1 cellular context compared by ENCODE assay signal in genomic region chr15:101277943-101278564, GRCh38.
TF ChIP-seq lines count a peak whose summit lies in the region.

No MANE protein-coding gene starts in this region.

TF ChIP-seq in SK-N-SH, 30 proteins besides CTCF, POLR2A, EP300 and RAD21 (continued from another document):
- TF ChIP-seq, protein P1, sequence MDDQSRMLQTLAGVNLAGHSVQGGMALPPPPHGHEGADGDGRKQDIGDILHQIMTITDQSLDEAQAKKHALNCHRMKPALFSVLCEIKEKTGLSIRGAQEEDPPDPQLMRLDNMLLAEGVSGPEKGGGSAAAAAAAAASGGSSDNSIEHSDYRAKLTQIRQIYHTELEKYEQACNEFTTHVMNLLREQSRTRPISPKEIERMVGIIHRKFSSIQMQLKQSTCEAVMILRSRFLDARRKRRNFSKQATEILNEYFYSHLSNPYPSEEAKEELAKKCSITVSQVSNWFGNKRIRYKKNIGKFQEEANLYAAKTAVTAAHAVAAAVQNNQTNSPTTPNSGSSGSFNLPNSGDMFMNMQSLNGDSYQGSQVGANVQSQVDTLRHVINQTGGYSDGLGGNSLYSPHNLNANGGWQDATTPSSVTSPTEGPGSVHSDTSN (IDR thresholded peaks at IDR 0.05) = no peak
- TF ChIP-seq SIN3A (IDR thresholded peaks at IDR 0.05; ENCODE audit: borderline replicate concordance, low read depth, low read length) = no peak
- no peak for TF ChIP-seq FOXM1 (IDR thresholded peaks at IDR 0.05; ENCODE audit: low read depth)
- TF ChIP-seq MXI1 (IDR thresholded peaks at IDR 0.05; ENCODE audit: low read depth, low read length) = no peak
- TF ChIP-seq GATA2 (CRISPR knock-in tag; IDR thresholded peaks at IDR 0.05) = no peak
- TF ChIP-seq POLR2AphosphoS5 (IDR thresholded peaks at IDR 0.05; ENCODE audit: low read depth, low read length) = no peak
- no peak for TF ChIP-seq USF2 (IDR thresholded peaks at IDR 0.05; ENCODE audit: borderline replicate concordance, low read depth, low read length)
- TF ChIP-seq RCOR1 (IDR thresholded peaks at IDR 0.05; ENCODE audit: low read length) = no peak
- no peak for TF ChIP-seq SMC3 (IDR thresholded peaks at IDR 0.05; ENCODE audit: low read depth, low read length)
- no peak for TF ChIP-seq EZH2phosphoT487 (IDR thresholded peaks at IDR 0.05; ENCODE audit: borderline replicate concordance, low read depth)
- no peak for TF ChIP-seq RFX5 (IDR thresholded peaks at IDR 0.05; ENCODE audit: low read length)
